In the genomic region with DNA sequence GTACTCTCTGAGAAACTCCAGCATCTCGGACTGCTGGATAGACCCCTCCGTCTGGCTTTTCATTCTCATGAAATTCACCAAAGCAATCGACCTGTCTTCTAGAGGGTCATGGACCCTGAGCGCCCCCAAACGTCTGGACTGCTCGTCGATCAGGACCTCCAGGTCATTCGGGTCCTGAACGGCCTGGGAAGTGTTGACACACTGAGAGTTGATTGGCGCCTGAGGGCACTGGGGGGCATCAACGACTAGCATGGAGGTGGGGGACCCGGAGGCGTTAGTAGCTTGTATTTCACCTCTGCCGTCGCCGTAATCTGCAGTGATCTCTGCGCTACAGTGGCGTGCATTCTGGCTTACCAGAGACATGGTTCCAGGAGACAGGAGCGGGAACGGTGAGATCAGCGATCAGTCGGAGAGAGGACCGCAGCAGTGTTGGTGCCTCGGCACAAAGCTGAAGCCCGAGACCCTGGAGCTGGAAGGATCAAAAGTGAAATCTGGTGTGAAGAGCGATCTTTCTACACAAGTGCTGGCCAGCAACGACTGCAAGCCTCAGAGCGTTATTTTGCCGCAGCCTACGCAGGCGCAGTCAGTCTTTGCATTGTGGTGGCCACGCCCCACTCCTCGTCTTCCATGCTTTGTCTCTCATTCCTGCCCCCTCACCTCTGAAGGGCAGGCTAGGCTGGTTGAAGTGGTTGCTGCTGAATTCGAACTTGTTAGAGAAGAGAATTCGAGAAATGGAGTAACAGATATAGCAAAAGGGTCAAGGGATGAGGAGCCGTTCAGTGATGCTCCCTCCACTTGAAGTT, we compare ENCODE assay signal across 1 cellular context.
TF ChIP-seq lines count a peak whose summit lies in the region.

TSS of gene MAGEE2 (minus strand) at position 566 of the 803 bp plus-strand sequence. CDS start at position 363, 203 bp downstream.

TF ChIP-seq in K562, 482 proteins besides CTCF, POLR2A, EP300 and RAD21:
- no peak for TF ChIP-seq ZNF318 (IDR thresholded peaks at IDR 0.05; ENCODE audit: borderline replicate concordance in 1 of 2, low read depth in 1 of 2)
- peak; percentile 66 to 71 for TF ChIP-seq NRF1 (conservative IDR thresholded peaks at IDR 0.05 in 1 of 2, IDR thresholded peaks at IDR 0.05 in 1 of 2)
- no peak for TF ChIP-seq UBTF (IDR thresholded peaks at IDR 0.05; ENCODE audit: borderline replicate concordance in 1 of 2, low read depth in 2 of 2, low read length in 2 of 2)
- TF ChIP-seq KDM1A (IDR thresholded peaks at IDR 0.05) = no peak
